15 cellular contexts compared by ENCODE assay signal in genomic region chr2:157304811-157305712, GRCh38.
A peak's percentile ranks its signal among the peaks of the same experiment; 100 is the strongest.
DNase-seq lines count a peak whose midpoint lies in the region; ATAC-seq and TF ChIP-seq lines count a peak whose summit lies in the region.
"Had no signal": no experiment of that assay in that cellular context is flagged by ENCODE, and none has a peak within 500 bp of the region (broad histone marks: within the 10 kb centered on the region; RNA-seq: fewer than 3 reads in every experiment).

No MANE protein-coding gene starts in this region.

- H3K4me3 ChIP-seq in choroid plexus epithelial cell (ENCODE audit: low read depth, low read length): no peak overlapping the region
- H3K4me3 ChIP-seq: lung, prostate gland had no signal

- no peak for TF ChIP-seq CTCF in choroid plexus epithelial cell (conservative IDR thresholded peaks at IDR 0.05; ENCODE audit: low read depth, low read length)

- peak; percentile 63 for DNase-seq in GM04504 (ENCODE audit: low read depth)
- peak; percentile 51 for DNase-seq in NCI-H446 treated with DMSO at 0.1 percent for 48 hours (lab: John Stamatoyannopoulos, UW)
- peak; percentile 13 for DNase-seq in choroid plexus epithelial cell (ENCODE audit: low read depth)
- peak; percentile 7 for DNase-seq in retina
- no peak for DNase-seq in NCI-H1436 treated with DMSO at 0.1 percent for 48 hours (lab: John Stamatoyannopoulos, UW)
- DNase-seq in central memory CD4-positive, alpha-beta T cell: no peak
- DNase-seq: activated CD4-positive, alpha-beta T cell treated with anti-CD3 and anti-CD28 coated beads, Interleukin-2, amount 10 ng/mL, durations not matched to agents 7 days and 5 days; activated effector memory CD4-positive, alpha-beta T cell treated with Interleukin-2 at 50 U/mL for 16 hours; DMS79 treated with DMSO at 0.1 percent for 48 hours; glutamatergic neuron; NK-92 treated with Interleukin-12 subunit alpha and Interleukin-12 subunit beta, amount 100 ng/mL, for 24 hours had no signal

- no peak for ATAC-seq in HG02970 (IDR thresholded peaks at IDR 0.05; ENCODE audit: low FRiP score, unreplicated experiment)
- no peak for ATAC-seq in GM19452 (IDR thresholded peaks at IDR 0.05; ENCODE audit: unreplicated experiment)

Comparison
In these comparisons a context has a peak if more than half of its experiments do, and no peak if none do; other contexts are left out.
1. DNase-seq: peak in GM04504 (single experiment), NCI-H446 treated with DMSO at 0.1 percent for 48 hours (single experiment), choroid plexus epithelial cell (single experiment) and retina (single experiment); none in NCI-H1436 treated with DMSO at 0.1 percent for 48 hours (single experiment) and central memory CD4-positive, alpha-beta T cell (single experiment).